ENCODE assay signal across 9 cellular contexts in the genomic region with DNA sequence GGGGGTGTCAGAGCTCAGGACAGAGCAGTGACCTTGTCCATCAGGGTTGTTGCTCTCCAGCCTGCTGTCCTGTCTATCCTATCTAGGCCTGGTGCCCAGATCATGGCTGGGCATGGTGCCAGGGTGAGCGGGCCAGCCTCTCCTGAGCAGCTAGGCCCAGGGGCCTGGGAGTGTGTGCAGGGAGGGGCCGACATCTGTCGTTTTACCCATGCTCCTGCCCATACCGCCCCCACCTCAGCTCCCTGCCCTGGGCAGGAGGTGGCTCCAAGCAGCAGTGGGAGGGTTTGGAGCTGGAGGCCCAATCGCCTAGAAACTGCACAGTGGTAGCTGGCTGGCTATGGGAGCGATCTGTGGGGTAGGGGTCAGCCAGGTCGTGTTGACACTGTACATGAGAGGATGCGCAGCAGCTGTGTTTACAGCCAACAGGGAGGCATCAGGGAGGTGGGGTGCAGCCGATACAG. TPM values are rescaled to one million over a fixed set of nuclear protein-coding genes. Genes with fewer than 3 reads are reported as not detected.
DNase-seq lines count a peak whose midpoint lies in the region; ATAC-seq and TF ChIP-seq lines count a peak whose summit lies in the region.
"Had no signal": no experiment of that assay in that cellular context is flagged by ENCODE, and none has a peak within 500 bp of the region (broad histone marks: within the 10 kb centered on the region; RNA-seq: fewer than 3 reads in every experiment).

No MANE protein-coding gene starts in this region.

- POLR2A ChIA-PET in AG04450 (lab: Yijun Ruan, JAX): no interaction called here

- TF ChIP-seq CTCF in AG04450 (IDR thresholded peaks at IDR 0.05; ENCODE audit: low read depth, low read length): no peak
- TF ChIP-seq CTCF in adrenal gland (IDR thresholded peaks at IDR 0.05): no peak
- TF ChIP-seq CTCF in liver (IDR thresholded peaks at IDR 0.05; ENCODE audit: low read depth, low read length, missing input control): no peak

- 35 to 47% (median 44%) methylated on average over 4 to 9 of the region's 9 CpGs; no CpG with 5 or more reads in 1 of the 4 donors for WGBS in adrenal gland, 4 donors
- WGBS in liver: 21% methylated on average over 9 of the region's 9 CpGs

- ATAC-seq in GM21360 (IDR thresholded peaks at IDR 0.05; ENCODE audit: unreplicated experiment) (no peak), HG03342 (IDR thresholded peaks at IDR 0.05; ENCODE audit: unreplicated experiment) (no peak)

- peaks cover 10% of the 10 kb centered on the region; the same call in 1 of the 2 replicates for H3K9me3 ChIP-seq in AG04450 (ENCODE audit: control insufficient read depth, insufficient read depth, low read length)
- H3K9me3 ChIP-seq in adrenal gland (replicated peaks in 1 of 3): no peaks in the 10 kb centered on the region
- H3K9me3 ChIP-seq in liver (ENCODE audit: control insufficient read depth in 4 of 4, low read length in 3 of 4): no peaks in the 10 kb centered on the region

- no peak overlapping the region for H3K9ac ChIP-seq in liver (ENCODE audit: low read depth in 1 of 2, low read length in 2 of 2)

- CTCF ChIA-PET in AG04450 (lab: Charles Lee): interaction anchor here (1.0 to 1.7 kb wide), 3 partner anchors 10 to 127 kb away, joined by 6 to 10 read pairs (median 7); no protein-coding TSS in a partner anchor

- no peak for TF ChIP-seq POLR2A in adrenal gland (IDR thresholded peaks at IDR 0.05)

- H3K27me3 ChIP-seq in AG04450 (ENCODE audit: control insufficient read depth, insufficient read depth, low read length) (peaks cover 67% of the 10 kb centered on the region), adrenal gland (peaks cover 7% of the 10 kb centered on the region), liver (ENCODE audit: control insufficient read depth in 4 of 4, insufficient read depth in 4 of 4, low read length in 3 of 4) (no peaks in the 10 kb centered on the region)

- H3K4me1 ChIP-seq in adrenal gland (replicated peaks in 1 of 2) (peaks cover 6 to 11% of the 10 kb centered on the region in 2 donors), liver (ENCODE audit: control insufficient read depth in 4 of 4, insufficient read depth in 4 of 4, low read length in 3 of 4) (peaks cover 0 to 21% (median 9%) of the 10 kb centered on the region in 4 donors)

- no peaks in the 10 kb centered on the region for H3K36me3 ChIP-seq in adrenal gland (replicated peaks in 1 of 2)
- H3K36me3 ChIP-seq in liver (ENCODE audit: control insufficient read depth in 4 of 4, insufficient read depth in 3 of 4, low read depth in 1 of 4, low read length in 3 of 4): no peaks in the 10 kb centered on the region

- no peak for TF ChIP-seq RAD21 in liver (IDR thresholded peaks at IDR 0.05)

- H3K27ac ChIP-seq in AG04450 (ENCODE audit: low read depth, low read length) (no peak overlapping the region), adrenal gland (no peak overlapping the region), liver (ENCODE audit: low read depth in 1 of 2, low read length in 2 of 2) (peak overlapping the region; percentile 61 to 80)

- DNase-seq in AG04450 (ENCODE audit: low read depth, low spot score) (peak; percentile 15), NCI-H146 treated with DMSO at 0.1 percent for 48 hours (lab: John Stamatoyannopoulos, UW; ENCODE audit: unreplicated experiment) (peak; percentile 91), adrenal gland (peak; percentile 88 to 97 (median 90)), amniotic stem cell (lab: John Stamatoyannopoulos, UW) (no peak), ACHN (no peak)

- in situ Hi-C loops in ACHN (cut with HindIII; ENCODE audit: low pct_ligation_motif_present, low pct_unique_long_range_greater_than_20kb, low sequenced_read_pairs): no loop called here

- H3K4me3 ChIP-seq in AG04450 (ENCODE audit: low read depth, low read length): no peak overlapping the region
- H3K4me3 ChIP-seq in adrenal gland: no peak overlapping the region
- no peak overlapping the region for H3K4me3 ChIP-seq in liver (ENCODE audit: low read depth in 1 of 3, low read length in 3 of 3)

- intact Hi-C loops in adrenal gland (cut with DNase I): no loop called here

TF ChIP-seq in liver, 16 proteins besides CTCF, POLR2A, EP300 and RAD21 (continues in another document):
- TF ChIP-seq FOXA1 (IDR thresholded peaks at IDR 0.05) (no peak), HNF4A (conservative IDR thresholded peaks at IDR 0.05) (peak; percentile 17 to 55), RXRA (IDR thresholded peaks at IDR 0.05) (peak; percentile 83 to 87), NR2F2 (IDR thresholded peaks at IDR 0.05) (peak; percentile 73), EGR1 (IDR thresholded peaks at IDR 0.05; ENCODE audit: low read depth in 2 of 2) (no peak), TAF1 (conservative IDR thresholded peaks at IDR 0.05) (no peak), YY1 (IDR thresholded peaks at IDR 0.05) (no peak), FOXA2 (IDR thresholded peaks at IDR 0.05) (peak; percentile 73), SP1 (IDR thresholded peaks at IDR 0.05) (peak; percentile 56), JUND (IDR thresholded peaks at IDR 0.05) (no peak), HNF4G (IDR thresholded peaks at IDR 0.05) (no peak)
- TF ChIP-seq, protein P1, sequence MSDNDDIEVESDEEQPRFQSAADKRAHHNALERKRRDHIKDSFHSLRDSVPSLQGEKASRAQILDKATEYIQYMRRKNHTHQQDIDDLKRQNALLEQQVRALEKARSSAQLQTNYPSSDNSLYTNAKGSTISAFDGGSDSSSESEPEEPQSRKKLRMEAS (IDR thresholded peaks at IDR 0.05): no peak
- TF ChIP-seq, protein P2, sequence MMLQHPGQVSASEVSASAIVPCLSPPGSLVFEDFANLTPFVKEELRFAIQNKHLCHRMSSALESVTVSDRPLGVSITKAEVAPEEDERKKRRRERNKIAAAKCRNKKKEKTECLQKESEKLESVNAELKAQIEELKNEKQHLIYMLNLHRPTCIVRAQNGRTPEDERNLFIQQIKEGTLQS (IDR thresholded peaks at IDR 0.05): no peak
- TF ChIP-seq, protein P3, sequence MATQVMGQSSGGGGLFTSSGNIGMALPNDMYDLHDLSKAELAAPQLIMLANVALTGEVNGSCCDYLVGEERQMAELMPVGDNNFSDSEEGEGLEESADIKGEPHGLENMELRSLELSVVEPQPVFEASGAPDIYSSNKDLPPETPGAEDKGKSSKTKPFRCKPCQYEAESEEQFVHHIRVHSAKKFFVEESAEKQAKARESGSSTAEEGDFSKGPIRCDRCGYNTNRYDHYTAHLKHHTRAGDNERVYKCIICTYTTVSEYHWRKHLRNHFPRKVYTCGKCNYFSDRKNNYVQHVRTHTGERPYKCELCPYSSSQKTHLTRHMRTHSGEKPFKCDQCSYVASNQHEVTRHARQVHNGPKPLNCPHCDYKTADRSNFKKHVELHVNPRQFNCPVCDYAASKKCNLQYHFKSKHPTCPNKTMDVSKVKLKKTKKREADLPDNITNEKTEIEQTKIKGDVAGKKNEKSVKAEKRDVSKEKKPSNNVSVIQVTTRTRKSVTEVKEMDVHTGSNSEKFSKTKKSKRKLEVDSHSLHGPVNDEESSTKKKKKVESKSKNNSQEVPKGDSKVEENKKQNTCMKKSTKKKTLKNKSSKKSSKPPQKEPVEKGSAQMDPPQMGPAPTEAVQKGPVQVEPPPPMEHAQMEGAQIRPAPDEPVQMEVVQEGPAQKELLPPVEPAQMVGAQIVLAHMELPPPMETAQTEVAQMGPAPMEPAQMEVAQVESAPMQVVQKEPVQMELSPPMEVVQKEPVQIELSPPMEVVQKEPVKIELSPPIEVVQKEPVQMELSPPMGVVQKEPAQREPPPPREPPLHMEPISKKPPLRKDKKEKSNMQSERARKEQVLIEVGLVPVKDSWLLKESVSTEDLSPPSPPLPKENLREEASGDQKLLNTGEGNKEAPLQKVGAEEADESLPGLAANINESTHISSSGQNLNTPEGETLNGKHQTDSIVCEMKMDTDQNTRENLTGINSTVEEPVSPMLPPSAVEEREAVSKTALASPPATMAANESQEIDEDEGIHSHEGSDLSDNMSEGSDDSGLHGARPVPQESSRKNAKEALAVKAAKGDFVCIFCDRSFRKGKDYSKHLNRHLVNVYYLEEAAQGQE (IDR thresholded peaks at IDR 0.05): no peak
- TF ChIP-seq, protein P4, sequence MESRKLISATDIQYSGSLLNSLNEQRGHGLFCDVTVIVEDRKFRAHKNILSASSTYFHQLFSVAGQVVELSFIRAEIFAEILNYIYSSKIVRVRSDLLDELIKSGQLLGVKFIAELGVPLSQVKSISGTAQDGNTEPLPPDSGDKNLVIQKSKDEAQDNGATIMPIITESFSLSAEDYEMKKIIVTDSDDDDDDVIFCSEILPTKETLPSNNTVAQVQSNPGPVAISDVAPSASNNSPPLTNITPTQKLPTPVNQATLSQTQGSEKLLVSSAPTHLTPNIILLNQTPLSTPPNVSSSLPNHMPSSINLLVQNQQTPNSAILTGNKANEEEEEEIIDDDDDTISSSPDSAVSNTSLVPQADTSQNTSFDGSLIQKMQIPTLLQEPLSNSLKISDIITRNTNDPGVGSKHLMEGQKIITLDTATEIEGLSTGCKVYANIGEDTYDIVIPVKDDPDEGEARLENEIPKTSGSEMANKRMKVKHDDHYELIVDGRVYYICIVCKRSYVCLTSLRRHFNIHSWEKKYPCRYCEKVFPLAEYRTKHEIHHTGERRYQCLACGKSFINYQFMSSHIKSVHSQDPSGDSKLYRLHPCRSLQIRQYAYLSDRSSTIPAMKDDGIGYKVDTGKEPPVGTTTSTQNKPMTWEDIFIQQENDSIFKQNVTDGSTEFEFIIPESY (IDR thresholded peaks at IDR 0.05): no peak

RNA-seq across cellular contexts. Expression of a gene that starts 6.5 kb away (rescaled TPM):
- polyA plus RNA-seq in AG04450 (2011; rRNA removed) (not detected in 2 replicates), adrenal gland (1 to 10 TPM in 2 of 3 donors, under 1 TPM in 1; 0.22 to 8.7 (median 1.5) TPM), liver (under 1 TPM in 1 of 2 donors, not detected in 1; 0.01 TPM)
- not detected in 2 replicates for polyA minus RNA-seq in AG04450 (2011; rRNA and poly(A)+ RNA removed)
- total RNA-seq in adrenal gland (1 to 10 TPM in 1 of 8 donors, under 1 TPM in 5, not detected in 2; 0.04 to 1.3 (median 0.25) TPM), liver (not detected)
- total RNA-seq: chondrocyte had no signal

RNA-seq across cellular contexts. Expression of a gene that starts 8.2 kb away (rescaled TPM):
- not detected in 2 replicates for polyA plus RNA-seq in AG04450 (2011; rRNA removed)
- polyA minus RNA-seq in AG04450 (2011; rRNA and poly(A)+ RNA removed): not detected in 2 replicates
- 10 to 100 TPM in 1 of 8 donors, 1 to 10 TPM in 2, under 1 TPM in 4, not detected in 1; 0.26 to 11.2 (median 0.78) TPM for total RNA-seq in adrenal gland
- polyA plus RNA-seq in adrenal gland: 10 to 100 TPM in 2 of 3 donors, 1 to 10 TPM in 1; 1.1 to 22.6 (median 13.6) TPM
- total RNA-seq in liver: under 1 TPM; 0.14 to 0.17 TPM
- polyA plus RNA-seq in liver: under 1 TPM; 0.13 to 0.14 TPM
- total RNA-seq: chondrocyte had no signal

RNA-seq across cellular contexts. Expression of a gene that starts 35.8 kb away (rescaled TPM):
- polyA plus RNA-seq in AG04450 (2011; rRNA removed) (0.09 TPM in 1 of 2 replicates, not detected in the other), adrenal gland (1 to 10 TPM in 1 of 3 donors, under 1 TPM in 2; 0.40 to 3.9 (median 0.91) TPM), liver (under 1 TPM; 0.32 to 0.38 TPM)
- polyA minus RNA-seq in AG04450 (2011; rRNA and poly(A)+ RNA removed): not detected in 2 replicates
- total RNA-seq in adrenal gland (1 to 10 TPM in 5 of 8 donors, under 1 TPM in 2, not detected in 1; 0.61 to 4.8 (median 2.2) TPM), liver (under 1 TPM; 0.14 to 0.17 TPM)
- total RNA-seq: chondrocyte had no signal

RNA-seq across cellular contexts. Expression of a gene that starts 41.1 kb away (rescaled TPM):
- polyA plus RNA-seq in AG04450 (2011; rRNA removed) (14.9 and 16.1 TPM in 2 replicates), adrenal gland (10 to 100 TPM in 1 of 3 donors, 1 to 10 TPM in 2; 4.2 to 15.1 (median 6.2) TPM), liver (1 to 10 TPM; 3.0 to 3.2 TPM)
- polyA minus RNA-seq in AG04450 (2011; rRNA and poly(A)+ RNA removed): 6.2 and 8.9 TPM in 2 replicates
- total RNA-seq in adrenal gland (10 to 100 TPM in 5 of 8 donors, 1 to 10 TPM in 3; 4.7 to 31.1 (median 12.8) TPM), liver (1 to 10 TPM; 2.1 to 4.4 TPM)

Comparison
In these comparisons a context has a peak if more than half of its experiments do, and no peak if none do; other contexts are left out.
1. DNase-seq: peak in AG04450 (single experiment), NCI-H146 treated with DMSO at 0.1 percent for 48 hours (single experiment) and adrenal gland (7 of 7); none in amniotic stem cell (single experiment) and ACHN (single experiment).
2. H3K27ac ChIP-seq: peak in liver (2 of 2); none in AG04450 (single experiment) and adrenal gland (0 of 5).